Comparison of ENCODE assay signal across 1 cellular context in genomic region chr1:6249732-6250689, GRCh38.
TF ChIP-seq lines count a peak whose summit lies in the region.

No MANE protein-coding gene starts in this region.

TF ChIP-seq in HepG2, 621 proteins besides CTCF, POLR2A, EP300 and RAD21 (continued from another document):
- 0 out of 2 replicates have a peak, but pooled peaks have one; percentile 39 for TF ChIP-seq PRDM10 (CRISPR knock-in tag; IDR thresholded peaks at IDR 0.05; ENCODE audit: low read depth)
- TF ChIP-seq HNF4A (CRISPR knock-in tag; IDR thresholded peaks at IDR 0.05): 0 out of 2 replicates have a peak, but pooled peaks have one; percentile 30
- TF ChIP-seq, protein P1, sequence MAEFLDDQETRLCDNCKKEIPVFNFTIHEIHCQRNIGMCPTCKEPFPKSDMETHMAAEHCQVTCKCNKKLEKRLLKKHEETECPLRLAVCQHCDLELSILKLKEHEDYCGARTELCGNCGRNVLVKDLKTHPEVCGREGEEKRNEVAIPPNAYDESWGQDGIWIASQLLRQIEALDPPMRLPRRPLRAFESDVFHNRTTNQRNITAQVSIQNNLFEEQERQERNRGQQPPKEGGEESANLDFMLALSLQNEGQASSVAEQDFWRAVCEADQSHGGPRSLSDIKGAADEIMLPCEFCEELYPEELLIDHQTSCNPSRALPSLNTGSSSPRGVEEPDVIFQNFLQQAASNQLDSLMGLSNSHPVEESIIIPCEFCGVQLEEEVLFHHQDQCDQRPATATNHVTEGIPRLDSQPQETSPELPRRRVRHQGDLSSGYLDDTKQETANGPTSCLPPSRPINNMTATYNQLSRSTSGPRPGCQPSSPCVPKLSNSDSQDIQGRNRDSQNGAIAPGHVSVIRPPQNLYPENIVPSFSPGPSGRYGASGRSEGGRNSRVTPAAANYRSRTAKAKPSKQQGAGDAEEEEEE (CRISPR knock-in tag; IDR thresholded peaks at IDR 0.05; ENCODE audit: borderline replicate concordance): no peak
- no peak for TF ChIP-seq MEIS2 (CRISPR knock-in tag; IDR thresholded peaks at IDR 0.05)
- no peak for TF ChIP-seq ZNF543 (CRISPR knock-in tag; IDR thresholded peaks at IDR 0.05)
- TF ChIP-seq NRL (CRISPR knock-in tag; IDR thresholded peaks at IDR 0.05; ENCODE audit: borderline replicate concordance): peak; percentile 21; the same call in 1 of the 2 replicates
